In the genomic region with DNA sequence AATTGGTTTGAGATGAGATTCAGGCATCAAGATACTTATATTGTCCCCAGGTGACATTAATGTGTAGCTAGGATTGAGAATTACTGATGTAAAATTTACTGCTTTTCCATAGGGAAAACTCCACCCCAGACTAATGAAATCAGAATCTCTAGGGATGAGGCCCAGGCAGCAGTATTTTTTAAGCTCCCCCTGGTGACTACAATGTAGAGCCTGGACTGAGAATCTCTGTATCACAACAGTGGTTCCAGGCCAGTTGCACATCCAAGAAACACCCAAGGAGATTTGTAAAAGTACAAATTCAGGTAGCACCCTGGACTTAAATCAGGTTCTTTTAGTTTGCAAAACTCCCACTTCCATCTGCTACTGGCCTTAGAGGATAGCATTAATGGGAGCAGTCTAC, we compare ENCODE assay signal across 17 cellular contexts.
A peak's percentile ranks its signal among the peaks of the same experiment; 100 is the strongest.
DNase-seq lines count a peak whose midpoint lies in the region; ATAC-seq and TF ChIP-seq lines count a peak whose summit lies in the region.
"Had no signal": no experiment of that assay in that cellular context is flagged by ENCODE, and none has a peak within 500 bp of the region (broad histone marks: within the 10 kb centered on the region; RNA-seq: fewer than 3 reads in every experiment).

No MANE protein-coding gene starts in this region.

- peaks cover 11 to 65% (median 38%) of the 10 kb centered on the region in 6 donors for H3K9me3 Mint-ChIP-seq in immature natural killer cell

- no peaks in the 10 kb centered on the region for H3K27me3 Mint-ChIP-seq in immature natural killer cell (ENCODE audit: low read depth in 3 of 3)
- H3K27me3 Mint-ChIP-seq: stimulated activated memory B cell treated with anti-CD40 and anti-IgM and Interleukin-4, amounts not matched to agents 10 μg/mL and 1 μg/mL and 100 μg/mL, for 72 hours had no signal

- no peaks in the 10 kb centered on the region for H4K20me1 ChIP-seq in hepatocyte (ENCODE audit: insufficient read depth, poor library complexity, severe bottlenecking)

- H3K27ac ChIP-seq in hepatocyte = no peak overlapping the region
- H3K27ac ChIP-seq: breast epithelium, uterus had no signal

- no peak overlapping the region for H3K4me2 ChIP-seq in hepatocyte

- H3K36me3 ChIP-seq in H7 (replicated peaks; ENCODE audit: control insufficient read depth, insufficient read depth, low read length) (no peaks in the 10 kb centered on the region), hepatocyte (replicated peaks; ENCODE audit: insufficient read depth, low read depth) (no peaks in the 10 kb centered on the region)
- H3K36me3 ChIP-seq: breast epithelium, uterus had no signal

- CTCF ChIA-PET in AG04449 (lab: Yijun Ruan, JAX) = interaction anchor here (0.7 to 4.8 kb wide), 33 partner anchors 9 to 967 kb away, joined by 3 to 78 read pairs (median 5); no protein-coding TSS in a partner anchor

- H3K9me2 ChIP-seq in hepatocyte (replicated peaks; ENCODE audit: insufficient read depth) = no peaks in the 10 kb centered on the region

- peaks cover 0 to 3% (median 3%) of the 10 kb centered on the region in 3 donors for H3K36me3 Mint-ChIP-seq in immature natural killer cell
- H3K36me3 Mint-ChIP-seq: stimulated activated memory B cell treated with anti-CD40 and anti-IgM and Interleukin-4, amounts not matched to agents 10 μg/mL and 1 μg/mL and 100 μg/mL, for 72 hours had no signal

- H3K4me1 Mint-ChIP-seq in immature natural killer cell = no peaks in the 10 kb centered on the region
- H3K4me1 Mint-ChIP-seq: stimulated activated memory B cell treated with anti-CD40 and anti-IgM and Interleukin-4, amounts not matched to agents 10 μg/mL and 1 μg/mL and 100 μg/mL, for 72 hours had no signal

- H2AFZ ChIP-seq in hepatocyte = no peak overlapping the region

- no peak for DNase-seq in AG04449 (ENCODE audit: low read depth, low spot score)
- peak; percentile 7 for DNase-seq in H7
- peak; percentile 11 for DNase-seq in astrocyte of the hippocampus (ENCODE audit: low read depth, low spot score)
- no peak for DNase-seq in hepatocyte (ENCODE audit: low spot score)
- DNase-seq in immature natural killer cell = no peak
- no peak for DNase-seq in OCI-M2 (lab: John Stamatoyannopoulos, UW; ENCODE audit: unreplicated experiment)
- DNase-seq in DMS79 (lab: John Stamatoyannopoulos, UW) = no peak
- DNase-seq: activated gamma-delta T cell; GF-D8; NCI-H1436; NCI-H526; stimulated activated CD4-positive, alpha-beta T cell treated with anti-CD3 and anti-CD28 coated beads, Interleukin-4, amount 100 ng/mL, for 24 hours; T-helper 9 cell; uterus had no signal

- H3K27me3 ChIP-seq in H7 (ENCODE audit: control insufficient read depth, insufficient read depth, low read length) = no peaks in the 10 kb centered on the region
- no peaks in the 10 kb centered on the region for H3K27me3 ChIP-seq in hepatocyte
- H3K27me3 ChIP-seq: breast epithelium, uterus had no signal

- ATAC-seq in HG02981 (IDR thresholded peaks at IDR 0.05; ENCODE audit: unreplicated experiment) = no peak
- ATAC-seq: stimulated activated memory B cell treated with anti-CD40 and anti-IgM and Interleukin-4, amounts not matched to agents 10 μg/mL and 1 μg/mL and 100 μg/mL, for 72 hours had no signal

- H3K4me1 ChIP-seq in hepatocyte (ENCODE audit: insufficient read depth) = no peaks in the 10 kb centered on the region
- H3K4me1 ChIP-seq: breast epithelium, uterus had no signal

- H3K4me3 ChIP-seq in AG04449 (ENCODE audit: low read depth, low read length) (no peak overlapping the region), H7 (ENCODE audit: insufficient read depth, low read depth, low read length) (no peak overlapping the region), hepatocyte (no peak overlapping the region)
- H3K4me3 ChIP-seq: breast epithelium, uterus had no signal

- H3K9me3 ChIP-seq in hepatocyte (ENCODE audit: low read depth) = peaks cover 10% of the 10 kb centered on the region

- H3K4me3 Mint-ChIP-seq in immature natural killer cell = no peak overlapping the region
- H3K4me3 Mint-ChIP-seq: stimulated activated memory B cell treated with anti-CD40 and anti-IgM and Interleukin-4, amounts not matched to agents 10 μg/mL and 1 μg/mL and 100 μg/mL, for 72 hours had no signal

- H3K79me2 ChIP-seq in hepatocyte = no peaks in the 10 kb centered on the region

- TF ChIP-seq CTCF in AG04449 (IDR thresholded peaks at IDR 0.05; ENCODE audit: insufficient read depth, low read length, missing control alignments) = peak; percentile 39
- TF ChIP-seq CTCF in hepatocyte (IDR thresholded peaks at IDR 0.05; ENCODE audit: poor library complexity) = peak; percentile 23

- POLR2A ChIA-PET in AG04449 (lab: Yijun Ruan, JAX) = no interaction called here

- H3K27ac Mint-ChIP-seq in immature natural killer cell = no peak overlapping the region
- H3K27ac Mint-ChIP-seq: stimulated activated memory B cell treated with anti-CD40 and anti-IgM and Interleukin-4, amounts not matched to agents 10 μg/mL and 1 μg/mL and 100 μg/mL, for 72 hours had no signal

Comparison
In these comparisons a context has a peak if more than half of its experiments do, and no peak if none do; other contexts are left out.
1. DNase-seq: peak in H7 (single experiment) and astrocyte of the hippocampus (single experiment); none in AG04449 (single experiment), hepatocyte (single experiment), immature natural killer cell (0 of 3), OCI-M2 (single experiment) and DMS79 (single experiment).